Comparison of ENCODE assay signal across 15 cellular contexts in the genomic region with DNA sequence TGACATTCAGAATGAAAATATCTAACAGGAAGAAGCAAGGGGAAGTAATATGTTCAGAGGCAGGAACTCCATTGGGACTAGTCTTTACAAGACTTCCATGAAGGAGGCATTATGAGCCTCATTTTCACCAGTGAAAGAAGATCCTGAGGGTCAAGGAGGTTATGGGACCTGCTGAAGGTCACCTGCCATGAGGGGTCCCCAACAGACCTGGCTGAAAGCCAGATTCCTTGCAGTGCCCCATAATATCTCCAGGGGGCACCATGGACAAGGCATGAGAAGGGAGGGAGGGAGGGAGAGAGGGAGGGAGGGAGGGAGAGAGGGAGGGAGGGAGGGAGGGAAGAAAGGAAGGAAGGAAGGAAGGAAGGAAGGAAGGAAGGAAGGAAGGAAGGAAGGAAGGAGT. TPM values are rescaled to one million over a fixed set of nuclear protein-coding genes. Genes with fewer than 3 reads are reported as not detected.
DNase-seq lines count a peak whose midpoint lies in the region; TF ChIP-seq lines count a peak whose summit lies in the region.
"Had no signal": no experiment of that assay in that cellular context is flagged by ENCODE, and none has a peak within 500 bp of the region (broad histone marks: within the 10 kb centered on the region; RNA-seq: fewer than 3 reads in every experiment).

No MANE protein-coding gene starts in this region.

- dilution Hi-C loops in mammary epithelial cell (cut with HindIII; ENCODE audit: low sequenced_read_pairs): no loop called here

- CTCF ChIA-PET in mammary epithelial cell (lab: Charles Lee; ENCODE audit: low non-redundant PET): no interaction called here

- no peaks in the 10 kb centered on the region; the same call in none of the 2 replicates for H3K27me3 ChIP-seq in GM06990 (replicated peaks; ENCODE audit: control insufficient read depth, insufficient read depth, low read length)
- no peaks in the 10 kb centered on the region for H3K27me3 ChIP-seq in mammary epithelial cell (ENCODE audit: insufficient read depth, low read length)
- H3K27me3 ChIP-seq: dorsolateral prefrontal cortex, gastrocnemius medialis, SJCRH30 had no signal

- no TSS peak for BruUV-seq in mammary epithelial cell (replicated peaks; lab: Mats Ljungman, UMichigan)

- H3K9me3 ChIP-seq in mammary epithelial cell (replicated peaks; ENCODE audit: insufficient read depth, low read length): no peaks in the 10 kb centered on the region
- H3K9me3 ChIP-seq: gastrocnemius medialis, SJCRH30 had no signal

- H3K36me3 ChIP-seq in GM06990 (ENCODE audit: control insufficient read depth, insufficient read depth, low read length) (no peaks in the 10 kb centered on the region), mammary epithelial cell (ENCODE audit: insufficient read depth, low read length) (peaks cover 21% of the 10 kb centered on the region)
- H3K36me3 ChIP-seq: gastrocnemius medialis, SJCRH30 had no signal

- no peak for DNase-seq in GM06990 (ENCODE audit: extremely low read depth, insufficient read length)
- peak; percentile 13 for DNase-seq in LHCN-M2 (ENCODE audit: low read depth)
- DNase-seq in mammary epithelial cell: no peak
- peak; percentile 23 for DNase-seq in myocyte (ENCODE audit: low read depth)
- no peak for DNase-seq in central memory CD4-positive, alpha-beta T cell
- no peak for DNase-seq in activated T-helper 2 cell treated with anti-CD3 and anti-CD28 coated beads, Interferon-gamma antibody, Interleukin-2, Interleukin-4, amounts not matched to agents 10 μg/mL and 5 μg/mL and 100 μg/mL, durations not matched to agents 14 hours and 24 hours and 36 hours (ENCODE audit: low spot score)
- DNase-seq in midbrain (lab: John Stamatoyannopoulos, UW): no peak
- DNase-seq: activated T-cell treated with anti-CD3 and anti-CD28 coated beads for 4 hours, amniotic stem cell, dorsolateral prefrontal cortex, gastrocnemius medialis, kidney glomerular epithelial cell, NCI-H1105 treated with DMSO at 0.1 percent for 48 hours had no signal

- H4K20me1 ChIP-seq in mammary epithelial cell (ENCODE audit: insufficient read depth, low read length): no peaks in the 10 kb centered on the region

- no peak overlapping the region for H2AFZ ChIP-seq in mammary epithelial cell (ENCODE audit: low read depth, low read length)

- H3K4me2 ChIP-seq in mammary epithelial cell (ENCODE audit: insufficient read depth, low read depth, low read length): no peak overlapping the region

- intact Hi-C loops in mammary epithelial cell (cut with micrococcal nuclease): loop anchor here (1.0 kb wide), 1 partner anchor 48 kb away; no protein-coding TSS in a partner anchor
- intact Hi-C loops in activated T-helper 2 cell treated with anti-CD3 and anti-CD28 coated beads, Interferon-gamma antibody, Interleukin-2, Interleukin-4, amounts not matched to agents 10 μg/mL and 5 μg/mL and 100 μg/mL, durations not matched to agents 14 hours and 24 hours and 36 hours (cut with micrococcal nuclease): no loop called here

- no peak overlapping the region for H3K9ac ChIP-seq in mammary epithelial cell (ENCODE audit: insufficient read depth, low read length)

- TF ChIP-seq CTCF in GM06990 (IDR thresholded peaks at IDR 0.05; ENCODE audit: insufficient read depth, low read length, poor library complexity, severe bottlenecking): peak; percentile 13
- TF ChIP-seq CTCF in mammary epithelial cell (conservative IDR thresholded peaks at IDR 0.05 in 1 of 2, IDR thresholded peaks at IDR 0.05 in 1 of 2; ENCODE audit: extremely low read depth in 1 of 2, insufficient read depth in 1 of 2, low read depth in 1 of 2, low read length in 2 of 2): peak in 1 of 2 donors; percentile 23

- H3K4me3 ChIP-seq in GM06990 (replicated peaks; ENCODE audit: low read depth, low read length) (no peak overlapping the region), mammary epithelial cell (replicated peaks in 1 of 3; ENCODE audit: insufficient read depth in 1 of 3, low read depth in 2 of 3, low read length in 3 of 3) (no peak overlapping the region)
- H3K4me3 ChIP-seq: dorsolateral prefrontal cortex, gastrocnemius medialis, SJCRH30 had no signal

- H3K4me3 Mint-ChIP-seq in activated T-helper 2 cell treated with anti-CD3 and anti-CD28 coated beads, Interferon-gamma antibody, Interleukin-2, Interleukin-4, amounts not matched to agents 10 μg/mL and 5 μg/mL and 100 μg/mL, durations not matched to agents 14 hours and 24 hours and 36 hours (ENCODE audit: low read depth): no peak overlapping the region
- H3K4me3 Mint-ChIP-seq: natural killer cell treated with Interleukin-12 subunit alpha and Interleukin-12 subunit beta and Interleukin-15 and Interleukin-18, amount 100 ng/mL, for 72 hours had no signal

- H3K27ac Mint-ChIP-seq in activated T-helper 2 cell treated with anti-CD3 and anti-CD28 coated beads, Interferon-gamma antibody, Interleukin-2, Interleukin-4, amounts not matched to agents 10 μg/mL and 5 μg/mL and 100 μg/mL, durations not matched to agents 14 hours and 24 hours and 36 hours: no peak overlapping the region
- H3K27ac Mint-ChIP-seq: natural killer cell treated with Interleukin-12 subunit alpha and Interleukin-12 subunit beta and Interleukin-15 and Interleukin-18, amount 100 ng/mL, for 72 hours had no signal

- peaks cover 18% of the 10 kb centered on the region for H3K27me3 Mint-ChIP-seq in activated T-helper 2 cell treated with anti-CD3 and anti-CD28 coated beads, Interferon-gamma antibody, Interleukin-2, Interleukin-4, amounts not matched to agents 10 μg/mL and 5 μg/mL and 100 μg/mL, durations not matched to agents 14 hours and 24 hours and 36 hours (ENCODE audit: low read depth)

- H3K9me3 Mint-ChIP-seq in activated T-helper 2 cell treated with anti-CD3 and anti-CD28 coated beads, Interferon-gamma antibody, Interleukin-2, Interleukin-4, amounts not matched to agents 10 μg/mL and 5 μg/mL and 100 μg/mL, durations not matched to agents 14 hours and 24 hours and 36 hours: no peaks in the 10 kb centered on the region
- H3K9me3 Mint-ChIP-seq: natural killer cell treated with Interleukin-12 subunit alpha and Interleukin-12 subunit beta and Interleukin-15 and Interleukin-18, amount 100 ng/mL, for 72 hours had no signal

- in situ Hi-C loops in mammary epithelial cell (cut with MboI; ENCODE audit: low sequenced_read_pairs in 2 of 2): no loop called here

- H3K36me3 Mint-ChIP-seq in activated T-helper 2 cell treated with anti-CD3 and anti-CD28 coated beads, Interferon-gamma antibody, Interleukin-2, Interleukin-4, amounts not matched to agents 10 μg/mL and 5 μg/mL and 100 μg/mL, durations not matched to agents 14 hours and 24 hours and 36 hours (ENCODE audit: low read depth): no peaks in the 10 kb centered on the region
- H3K36me3 Mint-ChIP-seq: natural killer cell treated with Interleukin-12 subunit alpha and Interleukin-12 subunit beta and Interleukin-15 and Interleukin-18, amount 100 ng/mL, for 72 hours had no signal

- peak overlapping the region; percentile 99 for H3K27ac ChIP-seq in mammary epithelial cell (ENCODE audit: insufficient read depth, low read depth, low read length)
- H3K27ac ChIP-seq: dorsolateral prefrontal cortex, gastrocnemius medialis, SJCRH30 had no signal

- H3K4me1 Mint-ChIP-seq in activated T-helper 2 cell treated with anti-CD3 and anti-CD28 coated beads, Interferon-gamma antibody, Interleukin-2, Interleukin-4, amounts not matched to agents 10 μg/mL and 5 μg/mL and 100 μg/mL, durations not matched to agents 14 hours and 24 hours and 36 hours (ENCODE audit: low read depth): peaks cover 32% of the 10 kb centered on the region

- peaks cover 10% of the 10 kb centered on the region for H3K79me2 ChIP-seq in mammary epithelial cell (ENCODE audit: insufficient read depth, low read length)

- peaks cover 61% of the 10 kb centered on the region for H3K4me1 ChIP-seq in mammary epithelial cell (ENCODE audit: insufficient read depth, low read length)

RNA-seq across cellular contexts. Expression of gene XDH, which starts 27.9 kb away (rescaled TPM):
- total RNA-seq in LHCN-M2 (2014; rRNA removed) (0.06 and 0.51 TPM in 2 replicates), mammary epithelial cell (10 to 100 TPM; 23.3 to 51.1 TPM), myocyte (0.32 and 0.52 TPM in 2 replicates)
- polyA plus RNA-seq in LHCN-M2 (2012): 0.09 TPM
- 45.1 TPM for polyA plus RNA-seq in mammary epithelial cell
- polyA minus RNA-seq in mammary epithelial cell: 118 TPM
- 0.23 TPM for polyA plus RNA-seq in myocyte (2012)
- not detected in 2 replicates for total RNA-seq in activated T-helper 2 cell treated with anti-CD3 and anti-CD28 coated beads, Interferon-gamma antibody, Interleukin-2, Interleukin-4, amounts not matched to agents 10 μg/mL and 5 μg/mL and 100 μg/mL, durations not matched to agents 14 hours and 24 hours and 36 hours
- total RNA-seq: dorsolateral prefrontal cortex, SJCRH30 had no signal

Comparison
In these comparisons a context has a peak if more than half of its experiments do, and no peak if none do; other contexts are left out.
1. DNase-seq: peak in LHCN-M2 (single experiment) and myocyte (single experiment); none in GM06990 (single experiment), mammary epithelial cell (single experiment), central memory CD4-positive, alpha-beta T cell (single experiment), activated T-helper 2 cell treated with anti-CD3 and anti-CD28 coated beads, Interferon-gamma antibody, Interleukin-2, Interleukin-4, amounts not matched to agents 10 μg/mL and 5 μg/mL and 100 μg/mL, durations not matched to agents 14 hours and 24 hours and 36 hours (single experiment) and midbrain (single experiment).
2. RNA of gene XDH, which starts 27.9 kb away (total RNA-seq): 23.3 to 51.1 TPM in mammary epithelial cell; 0.32 to 0.52 TPM in myocyte, 0.06 to 0.51 TPM in LHCN-M2 and not detected in activated T-helper 2 cell treated with anti-CD3 and anti-CD28 coated beads, Interferon-gamma antibody, Interleukin-2, Interleukin-4, amounts not matched to agents 10 μg/mL and 5 μg/mL and 100 μg/mL, durations not matched to agents 14 hours and 24 hours and 36 hours; every median in the first group is over 10 times any median in the second.